Comparison of ENCODE assay signal across 22 cellular contexts in genomic region chr3:56860948-56861347, GRCh38. TPM values are rescaled to one million over a fixed set of nuclear protein-coding genes. Genes with fewer than 3 reads are reported as not detected.
A peak's percentile ranks its signal among the peaks of the same experiment; 100 is the strongest.
DNase-seq lines count a peak whose midpoint lies in the region; ATAC-seq and TF ChIP-seq lines count a peak whose summit lies in the region.
"Had no signal": no experiment of that assay in that cellular context is flagged by ENCODE, and none has a peak within 500 bp of the region (broad histone marks: within the 10 kb centered on the region; RNA-seq: fewer than 3 reads in every experiment).

No MANE protein-coding gene starts in this region.

- WGBS in endodermal cell (ENCODE audit: insufficient coverage in 1 of 2, insufficient read length in 1 of 2), 2 experiments: 79 to 90% methylated on average over 2 to 3 of the region's 3 CpGs

- no peaks in the 10 kb centered on the region for H3K27me3 Mint-ChIP-seq in activated naive CD4-positive, alpha-beta T cell treated with anti-CD3 and anti-CD28 coated beads, Interleukin-2, amount 50 U/mL, for 24 hours
- no peaks in the 10 kb centered on the region for H3K27me3 Mint-ChIP-seq in activated CD8-positive, alpha-beta T cell treated with anti-CD3 and anti-CD28 coated beads, Interleukin-2, amount 10 ng/mL, durations not matched to agents 7 days and 5 days (ENCODE audit: low read depth)
- no peaks in the 10 kb centered on the region for H3K27me3 Mint-ChIP-seq in endodermal cell (ENCODE audit: insufficient read depth)
- H3K27me3 Mint-ChIP-seq: naive B cell had no signal

- H3K27ac Mint-ChIP-seq in activated naive CD4-positive, alpha-beta T cell treated with anti-CD3 and anti-CD28 coated beads, Interleukin-2, amount 50 U/mL, for 24 hours: peak overlapping the region; percentile 56
- H3K27ac Mint-ChIP-seq in activated CD8-positive, alpha-beta T cell treated with anti-CD3 and anti-CD28 coated beads, Interleukin-2, amount 10 ng/mL, durations not matched to agents 7 days and 5 days: peak overlapping the region; percentile 58
- H3K27ac Mint-ChIP-seq in endodermal cell: peak overlapping the region; percentile 47
- H3K27ac Mint-ChIP-seq: dendritic cell treated with granulocyte-macrophage colony-stimulating factor and Interleukin-4, amounts not matched to agents 40 ng/mL and 50 ng/mL, for 4 days had no signal

- CTCF ChIA-PET in activated CD8-positive, alpha-beta T cell treated with anti-CD3 and anti-CD28 coated beads, Interleukin-2, amount 10 ng/mL, durations not matched to agents 7 days and 5 days (lab: Charles Lee): interaction anchor here (0.7 to 7.0 kb wide), 10 partner anchors 9 to 157 kb away, joined by 3 to 43 read pairs (median 4); no protein-coding TSS in a partner anchor

- peak overlapping the region; percentile 49 for H3K4me3 Mint-ChIP-seq in activated naive CD4-positive, alpha-beta T cell treated with anti-CD3 and anti-CD28 coated beads, Interleukin-2, amount 50 U/mL, for 24 hours
- H3K4me3 Mint-ChIP-seq in activated CD8-positive, alpha-beta T cell treated with anti-CD3 and anti-CD28 coated beads, Interleukin-2, amount 10 ng/mL, durations not matched to agents 7 days and 5 days: no peak overlapping the region
- H3K4me3 Mint-ChIP-seq in endodermal cell: no peak overlapping the region
- H3K4me3 Mint-ChIP-seq: dendritic cell treated with granulocyte-macrophage colony-stimulating factor and Interleukin-4, amounts not matched to agents 40 ng/mL and 50 ng/mL, for 4 days; naive B cell had no signal

- no peak overlapping the region for H3K4me3 ChIP-seq in endodermal cell (ENCODE audit: low read length)
- no peak overlapping the region for H3K4me3 ChIP-seq in uterus
- H3K4me3 ChIP-seq: BLaER1 treated with 17β-estradiol and CSF1 and Interleukin-3, amounts not matched to agents 10 nM and 100 nM; sigmoid colon had no signal

- DNase-seq in activated naive CD4-positive, alpha-beta T cell treated with Interleukin-2 at 50 U/mL for 16 hours: no peak
- DNase-seq in activated CD8-positive, alpha-beta T cell treated with anti-CD3 and anti-CD28 coated beads, Interleukin-2, amount 10 ng/mL, durations not matched to agents 7 days and 5 days: no peak
- DNase-seq in endodermal cell (no peak), uterus (no peak), COLO829 (ENCODE audit: low spot score) (no peak), caudate nucleus (lab: John Stamatoyannopoulos, UW) (no peak)
- DNase-seq: activated CD4-positive, alpha-beta T cell treated with anti-CD3 and anti-CD28 coated beads for 48 hours; amniotic stem cell; GDM1; glutamatergic neuron; naive B cell; NCI-H1436 treated with DMSO at 0.1 percent for 48 hours; NCI-H524; SIG-M5; sigmoid colon; stimulated activated CD8-positive, alpha-beta memory T cell treated with anti-CD3 and anti-CD28 coated beads, Interleukin-4, amount 100 ng/mL, for 48 hours had no signal

- H3K4me1 ChIP-seq in endodermal cell (ENCODE audit: control insufficient read depth, insufficient read depth, low read length): peaks cover 15% of the 10 kb centered on the region
- H3K4me1 ChIP-seq in uterus: no peaks in the 10 kb centered on the region

- intact Hi-C loops in uterus (cut with DNase I; ENCODE audit: low total_unique reads): no loop called here

- H3K9ac ChIP-seq in endodermal cell (ENCODE audit: extremely low read depth, low read length, poor library complexity, severe bottlenecking): no peak overlapping the region
- H3K9ac ChIP-seq: BLaER1 treated with 17β-estradiol and CSF1 and Interleukin-3, amounts not matched to agents 10 nM and 100 nM had no signal

- H3K36me3 Mint-ChIP-seq in activated naive CD4-positive, alpha-beta T cell treated with anti-CD3 and anti-CD28 coated beads, Interleukin-2, amount 50 U/mL, for 24 hours: peaks cover 17% of the 10 kb centered on the region
- H3K36me3 Mint-ChIP-seq in activated CD8-positive, alpha-beta T cell treated with anti-CD3 and anti-CD28 coated beads, Interleukin-2, amount 10 ng/mL, durations not matched to agents 7 days and 5 days (ENCODE audit: low read depth): peaks cover 12% of the 10 kb centered on the region
- H3K36me3 Mint-ChIP-seq in endodermal cell (ENCODE audit: low read depth): no peaks in the 10 kb centered on the region

- POLR2A ChIA-PET in activated CD8-positive, alpha-beta T cell treated with anti-CD3 and anti-CD28 coated beads, Interleukin-2, amount 10 ng/mL, durations not matched to agents 7 days and 5 days (lab: Charles Lee): interaction anchor here (0.8 to 3.8 kb wide), 4 partner anchors 17 to 59 kb away, joined by 3 to 16 read pairs (median 4); partner anchors contain the start of gene ARHGEF3

- no peaks in the 10 kb centered on the region for H3K9me3 Mint-ChIP-seq in activated naive CD4-positive, alpha-beta T cell treated with anti-CD3 and anti-CD28 coated beads, Interleukin-2, amount 50 U/mL, for 24 hours
- H3K9me3 Mint-ChIP-seq in activated CD8-positive, alpha-beta T cell treated with anti-CD3 and anti-CD28 coated beads, Interleukin-2, amount 10 ng/mL, durations not matched to agents 7 days and 5 days (ENCODE audit: insufficient read depth): no peaks in the 10 kb centered on the region
- no peaks in the 10 kb centered on the region for H3K9me3 Mint-ChIP-seq in endodermal cell
- H3K9me3 Mint-ChIP-seq: dendritic cell treated with granulocyte-macrophage colony-stimulating factor and Interleukin-4, amounts not matched to agents 40 ng/mL and 50 ng/mL, for 4 days had no signal

- H3K27ac ChIP-seq in endodermal cell (ENCODE audit: low read depth, low read length) (no peak overlapping the region), uterus (peak overlapping the region; percentile 52 to 79), caudate nucleus (ENCODE audit: low read depth, low read length) (no peak overlapping the region)
- H3K27ac ChIP-seq: BLaER1 treated with 17β-estradiol and CSF1 and Interleukin-3, amounts not matched to agents 10 nM and 100 nM; sigmoid colon had no signal

- TF ChIP-seq POLR2A in uterus (IDR thresholded peaks at IDR 0.05): no peak

- H3K27me3 ChIP-seq in endodermal cell (ENCODE audit: control insufficient read depth, insufficient read depth, low read length, poor library complexity, severe bottlenecking) (no peaks in the 10 kb centered on the region), uterus (no peaks in the 10 kb centered on the region)
- H3K27me3 ChIP-seq: BLaER1 treated with 17β-estradiol and CSF1 and Interleukin-3, amounts not matched to agents 10 nM and 100 nM; sigmoid colon had no signal

- no peak for ATAC-seq in activated CD8-positive, alpha-beta T cell treated with anti-CD3 and anti-CD28 coated beads, Interleukin-2, amount 10 ng/mL, durations not matched to agents 7 days and 5 days
- no peak for ATAC-seq in GM21529 (IDR thresholded peaks at IDR 0.05; ENCODE audit: unreplicated experiment)
- ATAC-seq: left lobe of liver, Panc1 had no signal

- H3K36me3 ChIP-seq in endodermal cell (ENCODE audit: control insufficient read depth, insufficient read depth, low read length) (no peaks in the 10 kb centered on the region), uterus (no peaks in the 10 kb centered on the region)
- H3K36me3 ChIP-seq: BLaER1 treated with 17β-estradiol and CSF1 and Interleukin-3, amounts not matched to agents 10 nM and 100 nM; sigmoid colon had no signal

- TF ChIP-seq CTCF in endodermal cell (conservative IDR thresholded peaks at IDR 0.05): no peak
- no peak for TF ChIP-seq CTCF in uterus (IDR thresholded peaks at IDR 0.05)

- no peaks in the 10 kb centered on the region for H3K9me3 ChIP-seq in endodermal cell (ENCODE audit: control insufficient read depth, low read length)
- H3K9me3 ChIP-seq in uterus: no peaks in the 10 kb centered on the region
- H3K9me3 ChIP-seq: BLaER1 treated with 17β-estradiol and CSF1 and Interleukin-3, amounts not matched to agents 10 nM and 100 nM; sigmoid colon had no signal

- H3K4me1 Mint-ChIP-seq in activated naive CD4-positive, alpha-beta T cell treated with anti-CD3 and anti-CD28 coated beads, Interleukin-2, amount 50 U/mL, for 24 hours: peaks cover 77% of the 10 kb centered on the region
- peaks cover 64% of the 10 kb centered on the region for H3K4me1 Mint-ChIP-seq in activated CD8-positive, alpha-beta T cell treated with anti-CD3 and anti-CD28 coated beads, Interleukin-2, amount 10 ng/mL, durations not matched to agents 7 days and 5 days (ENCODE audit: low read depth)
- peaks cover 32% of the 10 kb centered on the region for H3K4me1 Mint-ChIP-seq in endodermal cell

RNA-seq across cellular contexts. Expression of gene ARHGEF3, which starts 59.2 kb away (rescaled TPM):
- total RNA-seq in activated CD8-positive, alpha-beta T cell treated with anti-CD3 and anti-CD28 coated beads, Interleukin-2, amount 10 ng/mL, durations not matched to agents 7 days and 5 days: 100 to 1,000 TPM in 1 of 2 experiments, 10 to 100 TPM in 1; 94.6 to 101 TPM
- total RNA-seq in endodermal cell: 10 to 100 TPM; 12.7 to 14.1 TPM
- 5.8 TPM for polyA plus RNA-seq in endodermal cell (2013, experiment 1 of 2)
- polyA plus RNA-seq in endodermal cell (2013, experiment 2 of 2): 5.6 TPM
- 10 to 100 TPM; 15.9 to 79.4 (median 44.8) TPM for total RNA-seq in uterus

Comparison
In these comparisons a context has a peak if more than half of its experiments do, and no peak if none do; other contexts are left out.
1. H3K27ac ChIP-seq: peak in uterus (2 of 2); none in endodermal cell (single experiment) and caudate nucleus (single experiment).
2. Peak in every context shown above with its lines, with median percentiles within 50 percentile points of each other: H3K27ac Mint-ChIP-seq.